ENCODE assay signal across 24 cellular contexts in genomic region chr2:128485761-128486639, GRCh38.
"Had no signal": no experiment of that assay in that cellular context is flagged by ENCODE, and none has a peak within 500 bp of the region (broad histone marks: within the 10 kb centered on the region; RNA-seq: fewer than 3 reads in every experiment).

No MANE protein-coding gene starts in this region.

- ATAC-seq: activated CD8-positive, alpha-beta T cell treated with anti-CD3 and anti-CD28 coated beads, Interleukin-2, amount 10 ng/mL, durations not matched to agents 7 days and 5 days; esophagus mucosa; gastroesophageal sphincter; mucosa of descending colon; naive thymus-derived CD4-positive, alpha-beta T cell had no signal

- H3K9me3 ChIP-seq: mucosa of descending colon, neutrophil, thoracic aorta had no signal

- H3K36me3 ChIP-seq: brain microvascular endothelial cell, gastroesophageal sphincter, heart right ventricle, left ventricle myocardium inferior, neutrophil, thoracic aorta had no signal

- H3K4me3 Mint-ChIP-seq: activated CD8-positive, alpha-beta T cell treated with anti-CD3 and anti-CD28 coated beads, Interleukin-2, amount 10 ng/mL, durations not matched to agents 7 days and 5 days; central memory CD8-positive, alpha-beta T cell; naive thymus-derived CD4-positive, alpha-beta T cell had no signal

- H3K9me3 Mint-ChIP-seq: central memory CD8-positive, alpha-beta T cell had no signal

- FAIRE-seq: urothelium cell line had no signal

- H3K4me1 Mint-ChIP-seq: central memory CD8-positive, alpha-beta T cell had no signal

- DNase-seq: activated CD4-positive, alpha-beta T cell treated with anti-CD3 and anti-CD28 coated beads for 48 hours; activated CD4-positive, CD25-positive, alpha-beta regulatory T cell; activated CD8-positive, alpha-beta T cell treated with anti-CD3 and anti-CD28 coated beads, Interleukin-2, amount 10 ng/mL, durations not matched to agents 7 days and 5 days; activated effector memory CD4-positive, alpha-beta T cell treated with Interleukin-2 at 50 U/mL for 16 hours; activated naive CD4-positive, alpha-beta T cell treated with anti-CD3 and anti-CD28 coated beads, Interleukin-2, amount 50 U/mL, for 16 hours; aorta; brain microvascular endothelial cell; effector CD4-positive, alpha-beta T cell; heart right ventricle; kidney glomerular epithelial cell; left ventricle myocardium inferior; mucosa of descending colon; retina; stimulated activated CD4-positive, alpha-beta T cell treated with anti-CD3 and anti-CD28 coated beads, Interleukin-2, amount 100 ng/mL, for 48 hours; T-helper 1 cell; T-helper 9 cell had no signal

- H3K27ac ChIP-seq: brain microvascular endothelial cell, coronary artery, gastroesophageal sphincter, heart right ventricle, left ventricle myocardium inferior, neutrophil, thoracic aorta had no signal

- H3K36me3 Mint-ChIP-seq: naive thymus-derived CD4-positive, alpha-beta T cell had no signal

- H3K27me3 ChIP-seq: brain microvascular endothelial cell, heart right ventricle had no signal

- H3K4me3 ChIP-seq: coronary artery, gastroesophageal sphincter, heart right ventricle, left ventricle myocardium inferior, mucosa of descending colon, thoracic aorta had no signal

- H3K4me1 ChIP-seq: gastroesophageal sphincter, left ventricle myocardium inferior had no signal

- H3K27ac Mint-ChIP-seq: activated CD8-positive, alpha-beta T cell treated with anti-CD3 and anti-CD28 coated beads, Interleukin-2, amount 10 ng/mL, durations not matched to agents 7 days and 5 days; naive thymus-derived CD4-positive, alpha-beta T cell had no signal
